ENCODE assay signal across 21 cellular contexts in the genomic region with DNA sequence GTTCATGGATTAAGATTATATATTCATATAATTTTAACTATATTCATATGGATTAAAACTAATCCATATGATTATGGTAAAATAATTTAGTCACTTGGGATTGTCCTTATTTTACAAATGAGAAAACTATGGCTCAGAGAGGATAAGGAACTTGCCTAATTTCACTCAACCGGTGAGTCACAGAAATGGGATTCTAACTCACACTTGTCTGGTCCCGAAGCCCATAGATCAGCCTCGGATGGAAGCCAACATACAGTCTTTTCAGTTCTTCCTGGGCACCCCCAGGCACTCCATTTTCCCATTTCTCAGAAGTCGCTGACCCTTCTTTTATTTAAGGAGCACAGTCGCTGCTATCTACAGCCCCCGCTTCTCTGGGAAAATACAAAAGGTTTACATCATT. TPM values are rescaled to one million over a fixed set of nuclear protein-coding genes. Genes with fewer than 3 reads are reported as not detected.
DNase-seq lines count a peak whose midpoint lies in the region; ATAC-seq, FAIRE-seq and TF ChIP-seq lines count a peak whose summit lies in the region.
"Had no signal": no experiment of that assay in that cellular context is flagged by ENCODE, and none has a peak within 500 bp of the region (broad histone marks: within the 10 kb centered on the region; RNA-seq: fewer than 3 reads in every experiment).

No MANE protein-coding gene starts in this region.

- H3K4me3 ChIP-seq in GM12865 (ENCODE audit: low read depth, low read length): peak overlapping the region; percentile 68

- FAIRE-seq in RCC 7860 (lab: Jason Lieb, UNC): peak; percentile 38
- FAIRE-seq: H1, HepG2, islet of Langerhans had no signal

- DNase-seq in GM12865 (ENCODE audit: low read depth) (peak; percentile 7), RCC 7860 (ENCODE audit: low spot score) (no peak), fibroblast of gingiva (ENCODE audit: low read depth) (peak; percentile 59), renal cortical epithelial cell (ENCODE audit: low read depth) (peak; percentile 30), putamen (ENCODE audit: low spot score) (no peak), T-helper 2 cell (no peak), GOT3 (lab: John Stamatoyannopoulos, UW) (no peak)
- DNase-seq: activated CD4-positive, CD25-positive, alpha-beta regulatory T cell treated with anti-CD3 and anti-CD28 coated beads, Interleukin-2, amount 50 U/mL, for 72 hours; activated naive CD4-positive, alpha-beta T cell treated with anti-CD3 and anti-CD28 coated beads, Interleukin-2, amount 50 U/mL, for 16 hours; activated T-cell treated with anti-CD3 and anti-CD28 coated beads, Interleukin-2, amount 50 U/mL, for 48 hours; cortex of kidney; NCI-H1930; NCI-H345; NK-92 treated with Interleukin-12 subunit alpha and Interleukin-12 subunit beta, amount 100 ng/mL, for 24 hours; RPMI8226; T1000 had no signal

- no peak for TF ChIP-seq CTCF in GM12865 (IDR thresholded peaks at IDR 0.05; ENCODE audit: insufficient read depth, low read depth, low read length, missing control alignments)

- no peak for ATAC-seq in GM19397 (IDR thresholded peaks at IDR 0.05; ENCODE audit: unreplicated experiment)
- ATAC-seq: SK-N-SH treated with all-trans-retinoic acid at 6 μM for 48 hours had no signal

RNA-seq across cellular contexts. Expression of a gene that starts 36.8 kb away (rescaled TPM):
- 18.9 and 422 TPM in 2 replicates for total RNA-seq in renal cortical epithelial cell
- total RNA-seq: HepG2 had no signal

Comparison
In these comparisons a context has a peak if more than half of its experiments do, and no peak if none do; other contexts are left out.
1. DNase-seq: peak in GM12865 (single experiment), fibroblast of gingiva (single experiment) and renal cortical epithelial cell (single experiment); none in RCC 7860 (single experiment), putamen (single experiment), T-helper 2 cell (0 of 5) and GOT3 (single experiment).